26 cellular contexts compared by ENCODE assay signal in genomic region chr1:8914471-8914870, GRCh38. TPM values are rescaled to one million over a fixed set of nuclear protein-coding genes. Genes with fewer than 3 reads are reported as not detected.
"Had no signal": no experiment of that assay in that cellular context is flagged by ENCODE, and none has a peak within 500 bp of the region (broad histone marks: within the 10 kb centered on the region; RNA-seq: fewer than 3 reads in every experiment).

No MANE protein-coding gene starts in this region.

- H3K4me3 Mint-ChIP-seq: activated B cell treated with CpG ODN at 0.5 μM for 24 hours; activated naive CD4-positive, alpha-beta T cell treated with anti-CD3 and anti-CD28 coated beads for 36 hours; activated T-cell treated with anti-CD3 and anti-CD28 coated beads, Interleukin-2, amount 50 U/mL, for 4 hours; neural crest cell; T-helper 2 cell treated with Interferon-gamma antibody and Interleukin-4, amounts not matched to agents 5 μg/mL and 100 μg/mL, for 36 hours had no signal

- H3K27me3 ChIP-seq: ascending aorta, breast epithelium, esophagus muscularis mucosa, gastroesophageal sphincter, heart left ventricle, pancreas, stomach, vagina had no signal

- H3K27ac ChIP-seq: ascending aorta, breast epithelium, esophagus muscularis mucosa, gastroesophageal sphincter, heart left ventricle, left ventricle myocardium inferior, pancreas, stomach, vagina had no signal

- H3K9me3 Mint-ChIP-seq: activated B cell treated with CpG ODN at 0.5 μM for 24 hours; activated naive CD4-positive, alpha-beta T cell treated with anti-CD3 and anti-CD28 coated beads for 36 hours; activated T-cell treated with anti-CD3 and anti-CD28 coated beads, Interleukin-2, amount 50 U/mL, for 4 hours; T-helper 2 cell treated with Interferon-gamma antibody and Interleukin-4, amounts not matched to agents 5 μg/mL and 100 μg/mL, for 36 hours had no signal

- H3K4me1 ChIP-seq: ascending aorta, breast epithelium, gastroesophageal sphincter, left ventricle myocardium inferior, pancreas, vagina had no signal

- H3K4me1 Mint-ChIP-seq: activated B cell treated with CpG ODN at 0.5 μM for 24 hours had no signal

- ATAC-seq: activated T-cell treated with anti-CD3 and anti-CD28 coated beads, Interleukin-2, amount 50 U/mL, for 4 hours; gastroesophageal sphincter; heart left ventricle; pancreas; sciatic nerve had no signal

- H3K27ac Mint-ChIP-seq: activated B cell treated with CpG ODN at 0.5 μM for 24 hours; activated naive CD4-positive, alpha-beta T cell treated with anti-CD3 and anti-CD28 coated beads for 36 hours; T-helper 2 cell treated with Interferon-gamma antibody and Interleukin-4, amounts not matched to agents 5 μg/mL and 100 μg/mL, for 36 hours had no signal

- DNase-seq: activated B cell treated with CpG ODN at 0.5 μM for 24 hours; activated CD4-positive, alpha-beta T cell treated with anti-CD3 and anti-CD28 coated beads for 48 hours; activated CD8-positive, alpha-beta memory T cell treated with anti-CD3 and anti-CD28 coated beads, Interleukin-2, amount 50 U/mL, for 4 hours; activated T-cell treated with anti-CD3 and anti-CD28 coated beads, Interleukin-2, amount 50 U/mL, for 4 hours; effector CD8-positive, alpha-beta T cell; heart left ventricle; left ventricle myocardium inferior; mammary epithelial cell; pancreas; stimulated activated CD4-positive, alpha-beta T cell treated with anti-CD3 and anti-CD28 coated beads, Interleukin-4, amount 100 ng/mL, for 1 hour; stomach; trophoblast cell had no signal

- H3K36me3 ChIP-seq: ascending aorta, breast epithelium, esophagus muscularis mucosa, gastroesophageal sphincter, heart left ventricle, left ventricle myocardium inferior, pancreas, stomach, vagina had no signal

- H3K9me3 ChIP-seq: ascending aorta, breast epithelium, esophagus muscularis mucosa, gastroesophageal sphincter, heart left ventricle, left ventricle myocardium inferior, pancreas, stomach, vagina had no signal

- H3K4me3 ChIP-seq: ascending aorta, breast epithelium, esophagus muscularis mucosa, gastroesophageal sphincter, heart left ventricle, left ventricle myocardium inferior, pancreas, smooth muscle cell, stomach, vagina had no signal

RNA-seq across cellular contexts. Expression of gene CA6, which starts 31.2 kb away (rescaled TPM):
- total RNA-seq: activated B cell treated with CpG ODN at 0.5 μM for 24 hours, ascending aorta, breast epithelium, endothelial cell of umbilical vein, esophagus muscularis mucosa, gastroesophageal sphincter, heart left ventricle, kidney epithelial cell, left ventricle myocardium inferior, myocyte, neural crest cell, pancreas, sciatic nerve, smooth muscle cell, stomach, temporal lobe, vagina had no signal
- polyA plus RNA-seq: endothelial cell of umbilical vein, heart left ventricle, pancreas, smooth muscle cell, stomach had no signal
